Comparison of ENCODE assay signal across 14 cellular contexts in the genomic region with DNA sequence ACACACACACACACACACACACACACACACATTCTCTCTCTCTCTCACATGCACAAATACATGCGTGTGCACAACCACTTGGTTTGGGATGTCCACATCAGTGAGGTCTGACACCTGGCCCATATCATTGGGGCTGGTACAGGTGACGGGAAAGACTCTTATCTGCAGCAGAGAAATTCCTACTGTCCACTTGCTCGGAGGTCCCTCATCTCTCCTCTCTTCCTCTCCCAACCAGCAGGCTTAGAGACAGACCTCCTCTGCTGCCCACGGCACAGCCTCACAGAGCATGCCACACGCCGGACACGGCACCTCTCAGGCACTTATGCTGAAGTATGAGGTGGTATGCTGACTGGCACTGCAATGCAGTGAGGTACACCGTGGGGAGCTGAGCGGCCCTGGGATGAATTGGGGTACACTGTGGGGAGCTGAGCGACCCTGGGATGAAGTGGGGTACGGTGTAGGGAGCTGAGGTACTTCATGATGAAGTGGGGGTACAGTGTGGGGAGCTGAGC. TPM values are rescaled to one million over a fixed set of nuclear protein-coding genes. Genes with fewer than 3 reads are reported as not detected.
DNase-seq lines count a peak whose midpoint lies in the region; ATAC-seq and TF ChIP-seq lines count a peak whose summit lies in the region.
"Had no signal": no experiment of that assay in that cellular context is flagged by ENCODE, and none has a peak within 500 bp of the region (broad histone marks: within the 10 kb centered on the region; RNA-seq: fewer than 3 reads in every experiment).

No MANE protein-coding gene starts in this region.

- H3K9me3 ChIP-seq in HEK293 (ENCODE audit: control insufficient read depth, insufficient read depth, low read depth, low read length) (no peaks in the 10 kb centered on the region), neuronal stem cell (replicated peaks in 1 of 2; ENCODE audit: control insufficient read depth in 2 of 2, insufficient read depth in 1 of 2, low read depth in 1 of 2, low read length in 2 of 2) (no peaks in the 10 kb centered on the region), upper lobe of right lung (no peaks in the 10 kb centered on the region)

- no peak overlapping the region for H3K14ac ChIP-seq in neuronal stem cell (ENCODE audit: low read length)

- H3K36me3 Mint-ChIP-seq in activated T-helper 1 cell treated with anti-CD3 and anti-CD28 coated beads, Interleukin-12 subunit alpha, Interleukin-12 subunit beta, Interleukin-2, Interleukin-4 antibody, amounts not matched to agents 30 ng/mL and 10 ng/mL and 1 ng/mL, durations not matched to agents 14 hours and 24 hours and 36 hours (ENCODE audit: low read depth) = no peaks in the 10 kb centered on the region
- H3K36me3 Mint-ChIP-seq: CD4-positive, alpha-beta memory T cell had no signal

- no peak overlapping the region for H4K8ac ChIP-seq in neuronal stem cell (ENCODE audit: low read depth, low read length)

- H3K4me1 ChIP-seq in HEK293 (ENCODE audit: control insufficient read depth, insufficient read depth, low read length) (no peaks in the 10 kb centered on the region), neuronal stem cell (ENCODE audit: control insufficient read depth in 2 of 2, insufficient read depth in 1 of 2, low read depth in 1 of 2, low read length in 2 of 2) (peaks cover 0 to 3% of the 10 kb centered on the region in 2 donors), upper lobe of right lung (no peaks in the 10 kb centered on the region)

- H3K23ac ChIP-seq in neuronal stem cell (ENCODE audit: low read depth, low read length, poor library complexity) = peak overlapping the region; percentile 60

- no peak overlapping the region for H3K4me2 ChIP-seq in neuronal stem cell (ENCODE audit: insufficient read depth, low read length, poor library complexity, severe bottlenecking)

- in situ Hi-C loops in brain microvascular endothelial cell (cut with HindIII; ENCODE audit: low pct_ligation_motif_present, low sequenced_read_pairs) = no loop called here

- no peak overlapping the region for H3K27ac ChIP-seq in HEK293 (ENCODE audit: extremely low read depth, low read depth, low read length)
- H3K27ac ChIP-seq in neuronal stem cell (replicated peaks; ENCODE audit: low read length) = no peak overlapping the region
- no peak overlapping the region for H3K27ac ChIP-seq in upper lobe of right lung
- H3K27ac ChIP-seq in brain microvascular endothelial cell = no peak overlapping the region
- H3K27ac ChIP-seq: GM23248 had no signal

- H3K36me3 ChIP-seq in HEK293 (ENCODE audit: control insufficient read depth in 2 of 2, insufficient read depth in 1 of 2, low read length in 2 of 2) = no peaks in the 10 kb centered on the region
- no peaks in the 10 kb centered on the region for H3K36me3 ChIP-seq in neuronal stem cell (replicated peaks in 1 of 2; ENCODE audit: control insufficient read depth in 2 of 2, insufficient read depth in 2 of 2, low read length in 2 of 2)
- no peaks in the 10 kb centered on the region for H3K36me3 ChIP-seq in upper lobe of right lung
- H3K36me3 ChIP-seq in brain microvascular endothelial cell (replicated peaks) = no peaks in the 10 kb centered on the region

- intact Hi-C loops in activated T-helper 1 cell treated with anti-CD3 and anti-CD28 coated beads, Interleukin-12 subunit alpha, Interleukin-12 subunit beta, Interleukin-2, Interleukin-4 antibody, amounts not matched to agents 30 ng/mL and 10 ng/mL and 1 ng/mL, durations not matched to agents 14 hours and 24 hours and 36 hours (cut with micrococcal nuclease) = no loop called here
- intact Hi-C loops in upper lobe of right lung (cut with DNase I) = no loop called here

- H2AK5ac ChIP-seq in neuronal stem cell (ENCODE audit: low read depth, low read length) = peak overlapping the region; percentile 44

- ATAC-seq in upper lobe of right lung = peak; percentile 36

- H3K4me3 ChIP-seq in HEK293 (ENCODE audit: low read depth, low read length) (no peak overlapping the region), neuronal stem cell (ENCODE audit: low read length in 2 of 2) (no peak overlapping the region), upper lobe of right lung (no peak overlapping the region), brain microvascular endothelial cell (ENCODE audit: low read depth, low read length) (no peak overlapping the region)
- H3K4me3 ChIP-seq: GM23248 had no signal

- no peak overlapping the region for H3K4ac ChIP-seq in neuronal stem cell (ENCODE audit: low read length)

- no peaks in the 10 kb centered on the region for H3K4me1 Mint-ChIP-seq in activated T-helper 1 cell treated with anti-CD3 and anti-CD28 coated beads, Interleukin-12 subunit alpha, Interleukin-12 subunit beta, Interleukin-2, Interleukin-4 antibody, amounts not matched to agents 30 ng/mL and 10 ng/mL and 1 ng/mL, durations not matched to agents 14 hours and 24 hours and 36 hours (ENCODE audit: low read depth)
- H3K4me1 Mint-ChIP-seq: B cell; CD4-positive, alpha-beta memory T cell had no signal

- peak overlapping the region; percentile 47 for H2BK12ac ChIP-seq in neuronal stem cell (ENCODE audit: low read length)

- no peak overlapping the region for H3K4me3 Mint-ChIP-seq in activated T-helper 1 cell treated with anti-CD3 and anti-CD28 coated beads, Interleukin-12 subunit alpha, Interleukin-12 subunit beta, Interleukin-2, Interleukin-4 antibody, amounts not matched to agents 30 ng/mL and 10 ng/mL and 1 ng/mL, durations not matched to agents 14 hours and 24 hours and 36 hours
- H3K4me3 Mint-ChIP-seq: B cell; CD4-positive, alpha-beta memory T cell had no signal

- TF ChIP-seq CTCF in HEK293 (tag by site-specific recombination; IDR thresholded peaks at IDR 0.05) (no peak), upper lobe of right lung (IDR thresholded peaks at IDR 0.05) (no peak), brain microvascular endothelial cell (IDR thresholded peaks at IDR 0.05; ENCODE audit: low read depth, low read length, missing control alignments) (no peak)

- peaks cover 0 to 20% (median 0%) of the 10 kb centered on the region in 3 experiments for H3K27me3 ChIP-seq in neuronal stem cell (ENCODE audit: control insufficient read depth in 3 of 3, insufficient read depth in 3 of 3, low read depth in 1 of 3, low read length in 3 of 3)
- H3K27me3 ChIP-seq in upper lobe of right lung = no peaks in the 10 kb centered on the region
- H3K27me3 ChIP-seq in brain microvascular endothelial cell (replicated peaks) = peaks cover 2% of the 10 kb centered on the region

- no peak overlapping the region for H2AFZ ChIP-seq in neuronal stem cell (ENCODE audit: low read length)
- H2AFZ ChIP-seq: GM23248 had no signal

- peak overlapping the region; percentile 2 for H3K27ac Mint-ChIP-seq in activated T-helper 1 cell treated with anti-CD3 and anti-CD28 coated beads, Interleukin-12 subunit alpha, Interleukin-12 subunit beta, Interleukin-2, Interleukin-4 antibody, amounts not matched to agents 30 ng/mL and 10 ng/mL and 1 ng/mL, durations not matched to agents 14 hours and 24 hours and 36 hours
- H3K27ac Mint-ChIP-seq: B cell had no signal

- no peak overlapping the region for H2BK120ac ChIP-seq in neuronal stem cell (ENCODE audit: low read depth, low read length)

- no peak overlapping the region for H2BK5ac ChIP-seq in neuronal stem cell (ENCODE audit: low read length)

- POLR2A ChIA-PET in HEK293 (lab: Yijun Ruan, JAX) = no interaction called here

- peak overlapping the region; percentile 81 for H3K18ac ChIP-seq in neuronal stem cell (ENCODE audit: low read length)

- no peak for DNase-seq in activated T-helper 1 cell treated with anti-CD3 and anti-CD28 coated beads, Interleukin-12 subunit alpha, Interleukin-12 subunit beta, Interleukin-2, Interleukin-4 antibody, amounts not matched to agents 30 ng/mL and 10 ng/mL and 1 ng/mL, durations not matched to agents 14 hours and 24 hours and 36 hours (ENCODE audit: low spot score)
- DNase-seq in neuronal stem cell (ENCODE audit: low spot score) (no peak), upper lobe of right lung (no peak), DMS153 (lab: John Stamatoyannopoulos, UW) (no peak), brain microvascular endothelial cell (no peak)
- no peak for DNase-seq in stimulated activated CD4-positive, alpha-beta T cell treated with anti-CD3 and anti-CD28 coated beads, Interleukin-12 subunit alpha, Interleukin-12 subunit beta, amount 100 ng/mL, for 4 hours
- DNase-seq: C1 segment of cervical spinal cord; CD4-positive, alpha-beta memory T cell; DMS79 treated with DMSO at 0.1 percent for 48 hours; EL; GM23248; H7 had no signal

- H4K91ac ChIP-seq in neuronal stem cell (ENCODE audit: low read depth, low read length, poor library complexity) = no peak overlapping the region

- peak overlapping the region; percentile 68 for H2BK15ac ChIP-seq in neuronal stem cell (ENCODE audit: low read length)

- H3K9me3 Mint-ChIP-seq in activated T-helper 1 cell treated with anti-CD3 and anti-CD28 coated beads, Interleukin-12 subunit alpha, Interleukin-12 subunit beta, Interleukin-2, Interleukin-4 antibody, amounts not matched to agents 30 ng/mL and 10 ng/mL and 1 ng/mL, durations not matched to agents 14 hours and 24 hours and 36 hours = no peaks in the 10 kb centered on the region
- H3K9me3 Mint-ChIP-seq: CD4-positive, alpha-beta memory T cell had no signal

- CTCF ChIA-PET in HEK293 (lab: Yijun Ruan, JAX) = interaction anchor here (0.6 kb wide), 1 partner anchor 85 kb away, joined by 3 read pairs; no protein-coding TSS in a partner anchor

- H3K9ac ChIP-seq in neuronal stem cell (ENCODE audit: low read depth, low read length, poor library complexity) = no peak overlapping the region
- H3K9ac ChIP-seq: GM23248 had no signal

- no CpG with 5 or more reads among the region's 11 CpGs for WGBS in neuronal stem cell (ENCODE audit: extremely low coverage in 2 of 2, insufficient read length in 2 of 2, insufficient replicate concordance in 1 of 2), 2 donors

- peaks cover 10% of the 10 kb centered on the region for H3K27me3 Mint-ChIP-seq in activated T-helper 1 cell treated with anti-CD3 and anti-CD28 coated beads, Interleukin-12 subunit alpha, Interleukin-12 subunit beta, Interleukin-2, Interleukin-4 antibody, amounts not matched to agents 30 ng/mL and 10 ng/mL and 1 ng/mL, durations not matched to agents 14 hours and 24 hours and 36 hours (ENCODE audit: insufficient read depth)

- H3K79me1 ChIP-seq in neuronal stem cell (ENCODE audit: low read depth, low read length) = no peaks in the 10 kb centered on the region

RNA-seq across cellular contexts. Expression of gene MAGEF1, which starts 41.7 kb away (rescaled TPM):
- 16.0 and 17.3 TPM in 2 replicates for total RNA-seq in activated T-helper 1 cell treated with anti-CD3 and anti-CD28 coated beads, Interleukin-12 subunit alpha, Interleukin-12 subunit beta, Interleukin-2, Interleukin-4 antibody, amounts not matched to agents 30 ng/mL and 10 ng/mL and 1 ng/mL, durations not matched to agents 14 hours and 24 hours and 36 hours
- polyA plus RNA-seq in neuronal stem cell (2013, experiment 1 of 2) = 67.9 TPM
- 67.5 TPM for polyA plus RNA-seq in neuronal stem cell (2013, experiment 2 of 2)
- total RNA-seq in upper lobe of right lung = 30.3 TPM
